In genomic region chr4:139176299-139177048, GRCh38 we compare ENCODE assay signal across 1 cellular context.
TF ChIP-seq lines count a peak whose summit lies in the region.

No MANE protein-coding gene starts in this region.

TF ChIP-seq in SK-N-SH, 30 proteins besides CTCF, POLR2A, EP300 and RAD21 (continued from another document):
- TF ChIP-seq PBX3 (IDR thresholded peaks at IDR 0.05) (no peak), RXRA (IDR thresholded peaks at IDR 0.05; ENCODE audit: borderline replicate concordance, low read depth) (no peak), SMC3 (IDR thresholded peaks at IDR 0.05; ENCODE audit: low read depth, low read length) (no peak), YY1 (IDR thresholded peaks at IDR 0.05; ENCODE audit: low read depth) (no peak), MXI1 (IDR thresholded peaks at IDR 0.05; ENCODE audit: low read depth, low read length) (peak; percentile 32; the same call in 1 of the 2 replicates), REST (IDR thresholded peaks at IDR 0.05; ENCODE audit: low read depth, low read length) (0 out of 2 replicates have a peak, but pooled peaks have one; percentile 4), GATA2 (CRISPR knock-in tag; IDR thresholded peaks at IDR 0.05) (no peak), NRF1 (IDR thresholded peaks at IDR 0.05; ENCODE audit: low read depth, low read length) (no peak), CHD2 (IDR thresholded peaks at IDR 0.05; ENCODE audit: low read length, partially characterized antibody) (peak; percentile 51), GABPA (IDR thresholded peaks at IDR 0.05; ENCODE audit: low read depth) (peak; percentile 23; the same call in 1 of the 2 replicates), JUND (IDR thresholded peaks at IDR 0.05) (no peak), ELF1 (IDR thresholded peaks at IDR 0.05) (0 out of 2 replicates have a peak, but pooled peaks have one; percentile 7), TEAD4 (IDR thresholded peaks at IDR 0.05; ENCODE audit: borderline replicate concordance, insufficient read depth) (no peak), TAF1 (IDR thresholded peaks at IDR 0.05; ENCODE audit: borderline replicate concordance, low read depth, low read length) (peak; percentile 47; the same call in 1 of the 2 replicates), FOSL2 (IDR thresholded peaks at IDR 0.05; ENCODE audit: borderline replicate concordance, low read depth) (no peak; the same call in 1 of the 2 replicates), POLR2AphosphoS5 (IDR thresholded peaks at IDR 0.05; ENCODE audit: low read depth, low read length) (no peak; the same call in 1 of the 2 replicates), USF2 (IDR thresholded peaks at IDR 0.05; ENCODE audit: borderline replicate concordance, low read depth, low read length) (no peak), IRF3 (IDR thresholded peaks at IDR 0.05; ENCODE audit: low read depth, low read length) (no peak), MEF2A (IDR thresholded peaks at IDR 0.05; ENCODE audit: borderline replicate concordance, low read depth) (no peak), SIN3A (IDR thresholded peaks at IDR 0.05; ENCODE audit: borderline replicate concordance, low read depth, low read length) (0 out of 2 replicates have a peak, but pooled peaks have one; percentile 20)
